In the genomic region with DNA sequence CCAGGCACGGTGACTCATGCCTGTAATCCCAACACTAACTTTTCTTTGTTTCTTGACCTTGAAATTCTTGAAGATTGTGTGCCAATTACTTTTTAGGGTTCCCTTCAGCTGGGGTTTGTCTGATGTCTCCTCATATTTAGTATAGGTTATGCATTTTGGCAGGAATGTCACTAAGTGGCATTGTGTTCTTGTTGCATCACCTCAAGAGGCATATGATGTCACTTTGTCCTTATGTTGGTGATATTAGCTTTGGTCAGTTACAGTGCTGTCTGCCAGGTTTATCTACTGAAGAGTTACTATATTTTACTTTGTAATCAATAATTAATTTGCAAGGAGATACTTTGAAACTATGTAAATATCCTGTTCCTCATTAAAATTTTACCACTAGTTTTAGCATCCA, we compare ENCODE assay signal across 1 cellular context.
TF ChIP-seq lines count a peak whose summit lies in the region.

No MANE protein-coding gene starts in this region.

TF ChIP-seq in SK-N-SH, 30 proteins besides CTCF, POLR2A, EP300 and RAD21 (continued from another document):
- TF ChIP-seq, protein P1, sequence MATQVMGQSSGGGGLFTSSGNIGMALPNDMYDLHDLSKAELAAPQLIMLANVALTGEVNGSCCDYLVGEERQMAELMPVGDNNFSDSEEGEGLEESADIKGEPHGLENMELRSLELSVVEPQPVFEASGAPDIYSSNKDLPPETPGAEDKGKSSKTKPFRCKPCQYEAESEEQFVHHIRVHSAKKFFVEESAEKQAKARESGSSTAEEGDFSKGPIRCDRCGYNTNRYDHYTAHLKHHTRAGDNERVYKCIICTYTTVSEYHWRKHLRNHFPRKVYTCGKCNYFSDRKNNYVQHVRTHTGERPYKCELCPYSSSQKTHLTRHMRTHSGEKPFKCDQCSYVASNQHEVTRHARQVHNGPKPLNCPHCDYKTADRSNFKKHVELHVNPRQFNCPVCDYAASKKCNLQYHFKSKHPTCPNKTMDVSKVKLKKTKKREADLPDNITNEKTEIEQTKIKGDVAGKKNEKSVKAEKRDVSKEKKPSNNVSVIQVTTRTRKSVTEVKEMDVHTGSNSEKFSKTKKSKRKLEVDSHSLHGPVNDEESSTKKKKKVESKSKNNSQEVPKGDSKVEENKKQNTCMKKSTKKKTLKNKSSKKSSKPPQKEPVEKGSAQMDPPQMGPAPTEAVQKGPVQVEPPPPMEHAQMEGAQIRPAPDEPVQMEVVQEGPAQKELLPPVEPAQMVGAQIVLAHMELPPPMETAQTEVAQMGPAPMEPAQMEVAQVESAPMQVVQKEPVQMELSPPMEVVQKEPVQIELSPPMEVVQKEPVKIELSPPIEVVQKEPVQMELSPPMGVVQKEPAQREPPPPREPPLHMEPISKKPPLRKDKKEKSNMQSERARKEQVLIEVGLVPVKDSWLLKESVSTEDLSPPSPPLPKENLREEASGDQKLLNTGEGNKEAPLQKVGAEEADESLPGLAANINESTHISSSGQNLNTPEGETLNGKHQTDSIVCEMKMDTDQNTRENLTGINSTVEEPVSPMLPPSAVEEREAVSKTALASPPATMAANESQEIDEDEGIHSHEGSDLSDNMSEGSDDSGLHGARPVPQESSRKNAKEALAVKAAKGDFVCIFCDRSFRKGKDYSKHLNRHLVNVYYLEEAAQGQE (IDR thresholded peaks at IDR 0.05; ENCODE audit: low read depth, low read length), result no peak
- no peak for TF ChIP-seq MXI1 (IDR thresholded peaks at IDR 0.05; ENCODE audit: low read depth, low read length)
- no peak for TF ChIP-seq FOXM1 (IDR thresholded peaks at IDR 0.05; ENCODE audit: low read depth)
- TF ChIP-seq TCF12 (IDR thresholded peaks at IDR 0.05), result no peak
- TF ChIP-seq POLR2AphosphoS5 (IDR thresholded peaks at IDR 0.05; ENCODE audit: low read depth, low read length), result no peak
- no peak for TF ChIP-seq NRF1 (IDR thresholded peaks at IDR 0.05; ENCODE audit: low read depth, low read length)
- TF ChIP-seq NFIC (IDR thresholded peaks at IDR 0.05; ENCODE audit: borderline replicate concordance), result no peak
- no peak for TF ChIP-seq MEF2A (IDR thresholded peaks at IDR 0.05; ENCODE audit: borderline replicate concordance, low read depth)
- no peak for TF ChIP-seq ELF1 (IDR thresholded peaks at IDR 0.05)
